Comparison of ENCODE assay signal across 18 cellular contexts in the genomic region with DNA sequence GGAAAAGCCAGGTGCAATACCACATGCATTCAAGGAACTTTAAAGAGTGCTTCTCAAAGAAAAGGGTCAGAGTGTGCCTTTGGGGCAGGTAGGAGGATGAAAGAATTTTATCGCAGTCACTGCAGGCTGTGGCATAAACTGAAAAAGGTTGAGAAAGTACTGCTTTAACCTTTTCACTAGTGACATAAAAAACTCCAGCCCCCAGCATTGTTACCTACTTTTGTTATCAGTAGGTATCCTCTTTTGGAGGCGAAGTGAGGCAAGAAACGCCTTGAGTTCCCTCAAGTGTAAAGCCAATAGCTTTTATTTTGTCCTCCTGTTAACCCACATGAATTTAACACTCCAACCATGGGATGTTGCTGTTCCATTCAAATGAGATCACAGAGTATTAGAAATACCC.
"Had no signal": no experiment of that assay in that cellular context is flagged by ENCODE, and none has a peak within 500 bp of the region (broad histone marks: within the 10 kb centered on the region; RNA-seq: fewer than 3 reads in every experiment).

No MANE protein-coding gene starts in this region.

- H3K27ac ChIP-seq: brain microvascular endothelial cell, esophagus squamous epithelium, parathyroid adenoma, sigmoid colon, spleen, suprapubic skin, upper lobe of right lung had no signal

- DNase-seq: activated CD4-positive, alpha-beta T cell treated with anti-CD3 and anti-CD28 coated beads for 48 hours; activated CD8-positive, alpha-beta memory T cell treated with anti-CD3 and anti-CD28 coated beads for 24 hours; activated gamma-delta T cell treated with Interleukin-2 at 50 U/mL for 16 hours; brain microvascular endothelial cell; cortex of kidney; effector CD8-positive, alpha-beta T cell; esophagus squamous epithelium; hippocampal formation; mammary epithelial cell; naive B cell; sigmoid colon; spleen; upper lobe of right lung had no signal

- H3K4me1 ChIP-seq: esophagus squamous epithelium, parathyroid adenoma, sigmoid colon, suprapubic skin, upper lobe of right lung had no signal

- H3K9me3 ChIP-seq: esophagus squamous epithelium, sigmoid colon, spleen, suprapubic skin, upper lobe of right lung had no signal

- H3K9ac ChIP-seq: parathyroid adenoma had no signal

- H2AFZ ChIP-seq: parathyroid adenoma had no signal

- H3K4me3 ChIP-seq: esophagus squamous epithelium, sigmoid colon, spleen, suprapubic skin, upper lobe of right lung had no signal

- H3K36me3 ChIP-seq: brain microvascular endothelial cell, esophagus squamous epithelium, sigmoid colon, spleen, suprapubic skin, upper lobe of right lung had no signal

- H3K79me2 ChIP-seq: parathyroid adenoma had no signal

- H3K27me3 ChIP-seq: brain microvascular endothelial cell, esophagus squamous epithelium, spleen, suprapubic skin, upper lobe of right lung had no signal

- ATAC-seq: left lobe of liver; stimulated activated effector memory CD8-positive, alpha-beta T cell treated with anti-CD3 and anti-CD28 coated beads, Interleukin-12 subunit alpha, Interleukin-12 subunit beta, amount 100 ng/mL, for 72 hours; upper lobe of right lung; WTC11 had no signal
